Comparison of ENCODE assay signal across 1 cellular context in genomic region chr7:98211676-98212531, GRCh38.
A peak's percentile ranks its signal among the peaks of the same experiment; 100 is the strongest.
TF ChIP-seq lines count a peak whose summit lies in the region.

No MANE protein-coding gene starts in this region.

TF ChIP-seq in K562, 482 proteins besides CTCF, POLR2A, EP300 and RAD21 (continued from another document and continues in another):
- TF ChIP-seq, protein P1, sequence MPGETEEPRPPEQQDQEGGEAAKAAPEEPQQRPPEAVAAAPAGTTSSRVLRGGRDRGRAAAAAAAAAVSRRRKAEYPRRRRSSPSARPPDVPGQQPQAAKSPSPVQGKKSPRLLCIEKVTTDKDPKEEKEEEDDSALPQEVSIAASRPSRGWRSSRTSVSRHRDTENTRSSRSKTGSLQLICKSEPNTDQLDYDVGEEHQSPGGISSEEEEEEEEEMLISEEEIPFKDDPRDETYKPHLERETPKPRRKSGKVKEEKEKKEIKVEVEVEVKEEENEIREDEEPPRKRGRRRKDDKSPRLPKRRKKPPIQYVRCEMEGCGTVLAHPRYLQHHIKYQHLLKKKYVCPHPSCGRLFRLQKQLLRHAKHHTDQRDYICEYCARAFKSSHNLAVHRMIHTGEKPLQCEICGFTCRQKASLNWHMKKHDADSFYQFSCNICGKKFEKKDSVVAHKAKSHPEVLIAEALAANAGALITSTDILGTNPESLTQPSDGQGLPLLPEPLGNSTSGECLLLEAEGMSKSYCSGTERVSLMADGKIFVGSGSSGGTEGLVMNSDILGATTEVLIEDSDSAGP (CRISPR knock-in tag; IDR thresholded peaks at IDR 0.05): no peak
- TF ChIP-seq SIN3B (IDR thresholded peaks at IDR 0.05; ENCODE audit: low read depth): no peak
- TF ChIP-seq CBFA2T2 (conservative IDR thresholded peaks at IDR 0.05): no peak
- no peak for TF ChIP-seq RBBP5 (IDR thresholded peaks at IDR 0.05; ENCODE audit: borderline replicate concordance, insufficient read depth, low read length, poor library complexity, severe bottlenecking)
- TF ChIP-seq POLR2G (IDR thresholded peaks at IDR 0.05; ENCODE audit: low read depth, low read length): peak; percentile 43; the same call in 1 of the 2 replicates
- TF ChIP-seq PHF21A (IDR thresholded peaks at IDR 0.05; ENCODE audit: borderline replicate concordance, low read depth): no peak
- TF ChIP-seq ZFPM2 (CRISPR knock-in tag; IDR thresholded peaks at IDR 0.05): no peak
- TF ChIP-seq ZKSCAN1 (IDR thresholded peaks at IDR 0.05; ENCODE audit: low read depth, low read length): no peak
- TF ChIP-seq ZBTB8A (IDR thresholded peaks at IDR 0.05; ENCODE audit: partially characterized antibody): no peak
- TF ChIP-seq U2AF2 (optimal IDR thresholded peaks at IDR 0.05; ENCODE audit: low read depth, low read length): no peak
- TF ChIP-seq KDM1A (IDR thresholded peaks at IDR 0.05): 0 out of 4 replicates have a peak, but pooled peaks of 1 of the 2 experiments have one; percentile 12
- no peak for TF ChIP-seq ZBTB17 (CRISPR knock-in tag; IDR thresholded peaks at IDR 0.05)
- TF ChIP-seq TFAM (CRISPR knock-in tag; conservative IDR thresholded peaks at IDR 0.05): no peak
- TF ChIP-seq COPS2 (conservative IDR thresholded peaks at IDR 0.05): no peak
- no peak for TF ChIP-seq USF1 (CRISPR knock-in tag; IDR thresholded peaks at IDR 0.05)
- no peak for TF ChIP-seq ZNF57 (CRISPR knock-in tag; IDR thresholded peaks at IDR 0.05)
- TF ChIP-seq ZNF282 (CRISPR knock-in tag; IDR thresholded peaks at IDR 0.05): no peak
- no peak for TF ChIP-seq ZNF584 (CRISPR knock-in tag; IDR thresholded peaks at IDR 0.05; ENCODE audit: low read depth)
- 0 out of 2 replicates have a peak, but pooled peaks have one; percentile 7 for TF ChIP-seq CBFA2T3 (IDR thresholded peaks at IDR 0.05)
- TF ChIP-seq ZBTB5 (IDR thresholded peaks at IDR 0.05): no peak
- no peak for TF ChIP-seq STAG1 (CRISPR knock-in tag; IDR thresholded peaks at IDR 0.05; ENCODE audit: borderline replicate concordance)
- TF ChIP-seq MED1 (CRISPR knock-in tag; IDR thresholded peaks at IDR 0.05; ENCODE audit: borderline replicate concordance): no peak
- TF ChIP-seq JUND (IDR thresholded peaks at IDR 0.05; ENCODE audit: borderline replicate concordance, low read depth, low read length): peak; percentile 45; the same call in 1 of the 2 replicates
- no peak for TF ChIP-seq JUND (tag; IDR thresholded peaks at IDR 0.05; ENCODE audit: borderline replicate concordance, low read depth, low read length)
- no peak for TF ChIP-seq NR0B1 (IDR thresholded peaks at IDR 0.05; ENCODE audit: partially characterized antibody)
- no peak for TF ChIP-seq MAFG (tag; conservative IDR thresholded peaks at IDR 0.05)
- TF ChIP-seq, protein P2, sequence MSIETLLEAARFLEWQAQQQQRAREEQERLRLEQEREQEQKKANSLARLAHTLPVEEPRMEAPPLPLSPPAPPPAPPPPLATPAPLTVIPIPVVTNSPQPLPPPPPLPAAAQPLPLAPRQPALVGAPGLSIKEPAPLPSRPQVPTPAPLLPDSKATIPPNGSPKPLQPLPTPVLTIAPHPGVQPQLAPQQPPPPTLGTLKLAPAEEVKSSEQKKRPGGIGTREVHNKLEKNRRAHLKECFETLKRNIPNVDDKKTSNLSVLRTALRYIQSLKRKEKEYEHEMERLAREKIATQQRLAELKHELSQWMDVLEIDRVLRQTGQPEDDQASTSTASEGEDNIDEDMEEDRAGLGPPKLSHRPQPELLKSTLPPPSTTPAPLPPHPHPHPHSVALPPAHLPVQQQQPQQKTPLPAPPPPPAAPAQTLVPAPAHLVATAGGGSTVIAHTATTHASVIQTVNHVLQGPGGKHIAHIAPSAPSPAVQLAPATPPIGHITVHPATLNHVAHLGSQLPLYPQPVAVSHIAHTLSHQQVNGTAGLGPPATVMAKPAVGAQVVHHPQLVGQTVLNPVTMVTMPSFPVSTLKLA (conservative IDR thresholded peaks at IDR 0.05): peak in 1 of 2 experiments; percentile 51; a peak in 3 of 4 replicates
- peak; percentile 53 for TF ChIP-seq RBFOX2 (IDR thresholded peaks at IDR 0.05; ENCODE audit: low read depth, low read length)
- TF ChIP-seq TAL1 (IDR thresholded peaks at IDR 0.05): no peak
- no peak for TF ChIP-seq RHOXF2B (CRISPR knock-in tag; conservative IDR thresholded peaks at IDR 0.05)
- TF ChIP-seq, protein P3, sequence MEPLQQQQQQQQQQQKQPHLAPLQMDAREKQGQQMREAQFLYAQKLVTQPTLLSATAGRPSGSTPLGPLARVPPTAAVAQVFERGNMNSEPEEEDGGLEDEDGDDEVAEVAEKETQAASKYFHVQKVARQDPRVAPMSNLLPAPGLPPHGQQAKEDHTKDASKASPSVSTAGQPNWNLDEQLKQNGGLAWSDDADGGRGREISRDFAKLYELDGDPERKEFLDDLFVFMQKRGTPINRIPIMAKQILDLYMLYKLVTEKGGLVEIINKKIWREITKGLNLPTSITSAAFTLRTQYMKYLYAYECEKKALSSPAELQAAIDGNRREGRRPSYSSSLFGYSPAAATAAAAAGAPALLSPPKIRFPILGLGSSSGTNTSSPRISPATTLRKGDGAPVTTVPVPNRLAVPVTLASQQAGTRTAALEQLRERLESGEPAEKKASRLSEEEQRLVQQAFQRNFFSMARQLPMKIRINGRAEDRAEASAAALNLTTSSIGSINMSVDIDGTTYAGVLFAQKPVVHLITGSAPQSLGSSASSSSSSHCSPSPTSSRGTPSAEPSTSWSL (CRISPR knock-in tag; IDR thresholded peaks at IDR 0.05; ENCODE audit: borderline replicate concordance): no peak
- TF ChIP-seq PHF8 (IDR thresholded peaks at IDR 0.05; ENCODE audit: borderline replicate concordance, low read length): no peak
- peak; percentile 30 for TF ChIP-seq BHLHE40 (IDR thresholded peaks at IDR 0.05; ENCODE audit: low read length)
- TF ChIP-seq DPF2 (IDR thresholded peaks at IDR 0.05): peak; percentile 41; the same call in 1 of the 2 replicates
- peak; percentile 31; the same call in 1 of the 2 replicates for TF ChIP-seq ZBTB7A (IDR thresholded peaks at IDR 0.05; ENCODE audit: borderline replicate concordance, control insufficient read depth, low read depth, low read length)
- TF ChIP-seq, protein P4, sequence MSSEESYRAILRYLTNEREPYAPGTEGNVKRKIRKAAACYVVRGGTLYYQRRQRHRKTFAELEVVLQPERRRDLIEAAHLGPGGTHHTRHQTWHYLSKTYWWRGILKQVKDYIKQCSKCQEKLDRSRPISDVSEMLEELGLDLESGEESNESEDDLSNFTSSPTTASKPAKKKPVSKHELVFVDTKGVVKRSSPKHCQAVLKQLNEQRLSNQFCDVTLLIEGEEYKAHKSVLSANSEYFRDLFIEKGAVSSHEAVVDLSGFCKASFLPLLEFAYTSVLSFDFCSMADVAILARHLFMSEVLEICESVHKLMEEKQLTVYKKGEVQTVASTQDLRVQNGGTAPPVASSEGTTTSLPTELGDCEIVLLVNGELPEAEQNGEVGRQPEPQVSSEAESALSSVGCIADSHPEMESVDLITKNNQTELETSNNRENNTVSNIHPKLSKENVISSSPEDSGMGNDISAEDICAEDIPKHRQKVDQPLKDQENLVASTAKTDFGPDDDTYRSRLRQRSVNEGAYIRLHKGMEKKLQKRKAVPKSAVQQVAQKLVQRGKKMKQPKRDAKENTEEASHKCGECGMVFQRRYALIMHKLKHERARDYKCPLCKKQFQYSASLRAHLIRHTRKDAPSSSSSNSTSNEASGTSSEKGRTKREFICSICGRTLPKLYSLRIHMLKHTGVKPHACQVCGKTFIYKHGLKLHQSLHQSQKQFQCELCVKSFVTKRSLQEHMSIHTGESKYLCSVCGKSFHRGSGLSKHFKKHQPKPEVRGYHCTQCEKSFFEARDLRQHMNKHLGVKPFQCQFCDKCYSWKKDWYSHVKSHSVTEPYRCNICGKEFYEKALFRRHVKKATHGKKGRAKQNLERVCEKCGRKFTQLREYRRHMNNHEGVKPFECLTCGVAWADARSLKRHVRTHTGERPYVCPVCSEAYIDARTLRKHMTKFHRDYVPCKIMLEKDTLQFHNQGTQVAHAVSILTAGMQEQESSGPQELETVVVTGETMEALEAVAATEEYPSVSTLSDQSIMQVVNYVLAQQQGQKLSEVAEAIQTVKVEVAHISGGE (CRISPR knock-in tag; IDR thresholded peaks at IDR 0.05): no peak
- peak; percentile 82 for TF ChIP-seq ZBTB33 (CRISPR knock-in tag; IDR thresholded peaks at IDR 0.05)
- peak; percentile 25; the same call in 1 of the 2 replicates for TF ChIP-seq MYC (IDR thresholded peaks at IDR 0.05; ENCODE audit: low read depth, low read length)
- TF ChIP-seq MYC (CRISPR knock-in tag; IDR thresholded peaks at IDR 0.05; ENCODE audit: borderline replicate concordance, low read depth): no peak
- no peak for TF ChIP-seq EWSR1 (IDR thresholded peaks at IDR 0.05; ENCODE audit: borderline replicate concordance, low read depth, partially characterized antibody)
